6 cellular contexts compared by ENCODE assay signal in genomic region chr1:223291796-223292195, GRCh38.
"Had no signal": no experiment of that assay in that cellular context is flagged by ENCODE, and none has a peak within 500 bp of the region (broad histone marks: within the 10 kb centered on the region; RNA-seq: fewer than 3 reads in every experiment).

No MANE protein-coding gene starts in this region.

- H3K27ac ChIP-seq: HL-60, KMS-11 had no signal

- DNase-seq: IMR-90, KBM-7, KG1 had no signal

- H3K4me3 ChIP-seq: K562 had no signal
